In the genomic region with DNA sequence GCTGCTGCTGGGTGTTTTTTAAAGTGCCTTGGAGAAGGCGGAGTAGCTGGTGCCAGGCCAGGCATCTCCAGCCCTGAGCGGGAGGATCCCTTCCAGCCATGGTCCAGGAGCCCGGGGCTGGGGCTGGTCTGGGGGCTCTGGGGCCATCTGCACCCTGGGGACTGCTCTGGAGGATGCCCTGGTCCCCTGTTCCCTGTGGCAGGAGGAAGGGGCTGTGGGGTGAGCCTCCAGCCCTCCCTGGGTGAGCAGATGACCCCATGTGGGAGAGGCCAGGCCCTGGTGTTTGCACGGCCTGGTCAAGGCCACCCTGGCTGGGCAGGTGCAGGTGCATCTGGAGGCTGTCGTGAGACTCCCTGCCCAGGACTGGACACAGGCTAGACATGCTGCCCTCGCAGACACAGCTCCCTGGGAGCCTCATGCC, we compare ENCODE assay signal across 19 cellular contexts. TPM values are rescaled to one million over a fixed set of nuclear protein-coding genes. Genes with fewer than 3 reads are reported as not detected.
DNase-seq lines count a peak whose midpoint lies in the region; ATAC-seq and TF ChIP-seq lines count a peak whose summit lies in the region.
"Had no signal": no experiment of that assay in that cellular context is flagged by ENCODE, and none has a peak within 500 bp of the region (broad histone marks: within the 10 kb centered on the region; RNA-seq: fewer than 3 reads in every experiment).

No MANE protein-coding gene starts in this region.

- H3K9me3 ChIP-seq in BE2C (no peaks in the 10 kb centered on the region), BLaER1 (no peaks in the 10 kb centered on the region), gastroesophageal sphincter (no peaks in the 10 kb centered on the region)

- no peaks in the 10 kb centered on the region for H3K4me1 ChIP-seq in BE2C
- H3K4me1 ChIP-seq in BLaER1: peaks cover 100% of the 10 kb centered on the region
- peaks cover 5 to 93% (median 38%) of the 10 kb centered on the region in 3 donors for H3K4me1 ChIP-seq in gastroesophageal sphincter

- peak overlapping the region; percentile 67 for H3K27ac Mint-ChIP-seq in progenitor cell of endocrine pancreas

- no peaks in the 10 kb centered on the region for H3K9me3 Mint-ChIP-seq in progenitor cell of endocrine pancreas (ENCODE audit: low read depth)

- 0% methylated on average over 1 of the region's 6 CpGs; no CpG with 5 or more reads in 1 of the 2 donors for WGBS in gastroesophageal sphincter (ENCODE audit: low coverage in 1 of 2), 2 donors

- TF ChIP-seq CTCF in BE2C (IDR thresholded peaks at IDR 0.05; ENCODE audit: low read depth, low read length) (no peak), gastroesophageal sphincter (IDR thresholded peaks at IDR 0.05) (no peak), progenitor cell of endocrine pancreas (IDR thresholded peaks at IDR 0.05; ENCODE audit: unreplicated experiment) (no peak)

- no peaks in the 10 kb centered on the region for H4K20me1 ChIP-seq in BLaER1

- H3K36me3 Mint-ChIP-seq in progenitor cell of endocrine pancreas (ENCODE audit: insufficient read depth): no peaks in the 10 kb centered on the region

- H3K4me3 Mint-ChIP-seq in progenitor cell of endocrine pancreas (ENCODE audit: low read depth): no peak overlapping the region

- H3K27me3 Mint-ChIP-seq in progenitor cell of endocrine pancreas: peaks cover 4% of the 10 kb centered on the region

- TF ChIP-seq EP300 in gastroesophageal sphincter (IDR thresholded peaks at IDR 0.05): no peak

- TF ChIP-seq POLR2A in gastroesophageal sphincter (IDR thresholded peaks at IDR 0.05): no peak

- H3K27me3 ChIP-seq in BE2C (no peaks in the 10 kb centered on the region), BLaER1 (no peaks in the 10 kb centered on the region), gastroesophageal sphincter (no peaks in the 10 kb centered on the region)
- H3K27me3 ChIP-seq: SJSA1 had no signal

- peak overlapping the region; percentile 99 for H3K4me2 ChIP-seq in BLaER1

- H3K27ac ChIP-seq in BLaER1 (peak overlapping the region; percentile 95), gastroesophageal sphincter (peak overlapping the region in 3 of 4 donors; percentile 91 to 94 (median 94))
- H3K27ac ChIP-seq: HL-60, SJSA1 had no signal

- no peak for ATAC-seq in gastroesophageal sphincter
- no peak for ATAC-seq in HG03521 (IDR thresholded peaks at IDR 0.05; ENCODE audit: unreplicated experiment)
- ATAC-seq: HCT116 had no signal

- H3K9ac ChIP-seq in BLaER1: peak overlapping the region; percentile 85

- peaks cover 1% of the 10 kb centered on the region for H3K4me1 Mint-ChIP-seq in progenitor cell of endocrine pancreas (ENCODE audit: low read depth)

- H3K4me3 ChIP-seq in BE2C (ENCODE audit: low read depth, low read length) (no peak overlapping the region), BLaER1 (peak overlapping the region; percentile 72; the same call in 1 of the 2 replicates), gastroesophageal sphincter (no peak overlapping the region)
- H3K4me3 ChIP-seq: SJSA1 had no signal

- H3K36me3 ChIP-seq in BE2C: no peaks in the 10 kb centered on the region
- no peaks in the 10 kb centered on the region for H3K36me3 ChIP-seq in BLaER1
- H3K36me3 ChIP-seq in gastroesophageal sphincter: no peaks in the 10 kb centered on the region
- H3K36me3 ChIP-seq: SJSA1 had no signal

- DNase-seq in BE2C (peak; percentile 8), progenitor cell of endocrine pancreas (ENCODE audit: low spot score, unreplicated experiment) (no peak), cortex of kidney (lab: John Stamatoyannopoulos, UW) (no peak), activated T-cell treated with anti-CD3 and anti-CD28 coated beads for 4 hours (no peak)
- DNase-seq: Calu3, DMS79 treated with DMSO at 0.1 percent for 48 hours, GF-D8, NCI-H1092, NCI-H1417 treated with DMSO at 0.1 percent for 48 hours, NCI-H1694 treated with DMSO at 0.1 percent for 48 hours, NCI-H2081, NCI-H2227 treated with DMSO at 0.1 percent for 48 hours, NCI-H526 treated with DMSO at 0.1 percent for 48 hours had no signal

RNA-seq across cellular contexts. Expression of a gene that starts 56.7 kb away (rescaled TPM):
- 105 TPM for polyA plus RNA-seq in BE2C (2012; ENCODE audit: insufficient read depth, insufficient read length, low read depth)
- 10 to 100 TPM; 15.7 to 53.9 (median 36.4) TPM for total RNA-seq in gastroesophageal sphincter
- total RNA-seq in progenitor cell of endocrine pancreas: 33.1 and 36.0 TPM in 2 replicates
